In the genomic region with DNA sequence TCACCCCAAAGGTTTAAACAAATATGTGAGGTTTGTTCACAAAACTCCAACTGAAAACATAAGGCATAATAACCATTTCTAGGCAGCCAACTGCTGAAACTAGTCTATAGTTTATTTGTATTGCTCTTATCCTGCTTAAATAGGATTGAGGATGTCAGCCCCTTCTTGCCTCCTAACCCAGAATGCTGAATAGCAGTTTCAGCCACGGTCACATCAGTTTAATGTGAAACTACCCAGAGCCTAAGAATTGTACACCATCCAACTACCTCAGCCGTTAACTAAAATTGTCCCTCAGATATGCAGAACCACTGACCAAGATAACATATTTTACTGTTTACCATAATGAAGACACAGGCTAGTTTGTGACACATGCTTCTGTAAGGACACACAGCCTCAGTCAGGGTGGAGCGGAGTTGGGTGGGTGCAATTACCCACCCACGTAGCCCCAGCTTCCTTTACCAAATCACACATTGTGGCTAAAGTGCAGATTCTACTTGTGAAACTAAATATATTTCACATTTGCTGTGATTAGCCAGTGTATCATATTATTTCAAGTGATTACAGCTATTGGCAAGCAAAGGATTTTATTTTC, we compare ENCODE assay signal across 25 cellular contexts.
A peak's percentile ranks its signal among the peaks of the same experiment; 100 is the strongest.
DNase-seq lines count a peak whose midpoint lies in the region; ATAC-seq and TF ChIP-seq lines count a peak whose summit lies in the region.
"Had no signal": no experiment of that assay in that cellular context is flagged by ENCODE, and none has a peak within 500 bp of the region (broad histone marks: within the 10 kb centered on the region; RNA-seq: fewer than 3 reads in every experiment).

No MANE protein-coding gene starts in this region.

- no peak overlapping the region for H3K4me3 ChIP-seq in MM.1S (ENCODE audit: low read length)
- H3K4me3 ChIP-seq: BLaER1, GM12878, HAP-1, PC-9 had no signal

- H3K27me3 ChIP-seq in MM.1S (replicated peaks; ENCODE audit: insufficient read depth, low read length) = no peaks in the 10 kb centered on the region
- H3K27me3 ChIP-seq: BLaER1 had no signal

- no peaks in the 10 kb centered on the region for H4K20me1 ChIP-seq in MM.1S (ENCODE audit: insufficient read depth, low read length)
- H4K20me1 ChIP-seq: BLaER1 had no signal

- H3K9me2 ChIP-seq in MM.1S (replicated peaks; ENCODE audit: insufficient read depth, low read length) = no peaks in the 10 kb centered on the region

- ATAC-seq in HG03039 (IDR thresholded peaks at IDR 0.05; ENCODE audit: unreplicated experiment) (no peak), GM21360 (IDR thresholded peaks at IDR 0.05; ENCODE audit: unreplicated experiment) (no peak)
- ATAC-seq: GM12878, T-cell had no signal

- no peaks in the 10 kb centered on the region for H3F3A ChIP-seq in MM.1S (ENCODE audit: insufficient read depth, low read length)

- H3K9me3 Mint-ChIP-seq in osteocyte (ENCODE audit: unreplicated experiment) = no peaks in the 10 kb centered on the region
- H3K9me3 Mint-ChIP-seq: CD4-positive, alpha-beta T cell had no signal

- TF ChIP-seq CTCF in MM.1S (IDR thresholded peaks at IDR 0.05; ENCODE audit: low read length) (no peak), osteocyte (IDR thresholded peaks at IDR 0.05) (no peak)

- no peak overlapping the region for H3K4me3 Mint-ChIP-seq in osteocyte (ENCODE audit: unreplicated experiment)
- H3K4me3 Mint-ChIP-seq: CD4-positive, alpha-beta T cell; T-cell had no signal

- DNase-seq in Daoy (ENCODE audit: low read depth) (peak; percentile 12), MM.1S (peak; percentile 60), fibroblast of peridontal ligament (ENCODE audit: extremely low read depth) (peak; percentile 4), osteocyte (ENCODE audit: extremely low spot score, unreplicated experiment) (no peak), epidermal melanocyte (ENCODE audit: insufficient read length, low spot score) (no peak)
- DNase-seq: CD4-positive, alpha-beta T cell; COR-L47; DMS 273 treated with DMSO at 0.1 percent for 48 hours; DMS79 treated with DMSO at 0.1 percent for 48 hours; KG1; NCI-H1105 treated with DMSO at 0.1 percent for 48 hours; NCI-H2029 treated with DMSO at 0.1 percent for 48 hours; NCI-H2171; NCI-H345; NCI-H524; NCI-H774; PC-9; RPMI8226; SHP77 treated with DMSO at 0.1 percent for 48 hours; T-cell had no signal

- H3K27ac ChIP-seq in MM.1S (ENCODE audit: low read length) = no peak overlapping the region
- H3K27ac ChIP-seq: BLaER1, PC-9 had no signal

- no peaks in the 10 kb centered on the region for H3K36me3 Mint-ChIP-seq in osteocyte (ENCODE audit: unreplicated experiment)
- H3K36me3 Mint-ChIP-seq: T-cell had no signal

- no peaks in the 10 kb centered on the region for H3K9me3 ChIP-seq in MM.1S (replicated peaks; ENCODE audit: insufficient read depth, low read length)
- H3K9me3 ChIP-seq: BLaER1, HAP-1 had no signal

- peak overlapping the region; percentile 9; the same call in 1 of the 2 replicates for H3K4me2 ChIP-seq in MM.1S (ENCODE audit: low read depth, low read length)
- H3K4me2 ChIP-seq: BLaER1, PC-9 had no signal

- H3K4me1 Mint-ChIP-seq in osteocyte (ENCODE audit: unreplicated experiment) = peaks cover 17% of the 10 kb centered on the region
- H3K4me1 Mint-ChIP-seq: T-cell had no signal

- no peaks in the 10 kb centered on the region for H3K36me3 ChIP-seq in MM.1S (replicated peaks; ENCODE audit: insufficient read depth, low read length)
- H3K36me3 ChIP-seq: BLaER1, HAP-1 had no signal

- H2AFZ ChIP-seq in MM.1S (ENCODE audit: low read length) = no peak overlapping the region
- H2AFZ ChIP-seq: PC-9 had no signal

- no peaks in the 10 kb centered on the region for H3K27me3 Mint-ChIP-seq in osteocyte (ENCODE audit: unreplicated experiment)
- H3K27me3 Mint-ChIP-seq: CD4-positive, alpha-beta T cell; T-cell had no signal

- no peaks in the 10 kb centered on the region for H3K4me1 ChIP-seq in MM.1S (ENCODE audit: low read length)
- H3K4me1 ChIP-seq: HAP-1 had no signal

- H3K79me2 ChIP-seq in MM.1S (ENCODE audit: low read length) = no peaks in the 10 kb centered on the region

- peak overlapping the region; percentile 46 for H3K27ac Mint-ChIP-seq in osteocyte (ENCODE audit: unreplicated experiment)
- H3K27ac Mint-ChIP-seq: CD4-positive, alpha-beta T cell; T-cell had no signal

- no peak overlapping the region for H3K9ac ChIP-seq in MM.1S (ENCODE audit: low read length)
- H3K9ac ChIP-seq: BLaER1 had no signal

Comparison
In these comparisons a context has a peak if more than half of its experiments do, and no peak if none do; other contexts are left out.
1. DNase-seq: peak in Daoy (single experiment), MM.1S (single experiment) and fibroblast of peridontal ligament (single experiment); none in osteocyte (single experiment) and epidermal melanocyte (single experiment).